In genomic region chr2:218406949-218407703, GRCh38 we compare ENCODE assay signal across 9 cellular contexts. TPM values are rescaled to one million over a fixed set of nuclear protein-coding genes. Genes with fewer than 3 reads are reported as not detected.
DNase-seq lines count a peak whose midpoint lies in the region; ATAC-seq and TF ChIP-seq lines count a peak whose summit lies in the region.
"Had no signal": no experiment of that assay in that cellular context is flagged by ENCODE, and none has a peak within 500 bp of the region (broad histone marks: within the 10 kb centered on the region; RNA-seq: fewer than 3 reads in every experiment).

No MANE protein-coding gene starts in this region.

- TF ChIP-seq CTCF in epithelial cell of proximal tubule (conservative IDR thresholded peaks at IDR 0.05; ENCODE audit: low read depth, low read length) = no peak

- peak; percentile 70 to 77 (median 71) for DNase-seq in CD4-positive, alpha-beta memory T cell
- DNase-seq in HCEC 1CT (peak; percentile 62), NOMO-1 treated with DMSO at 0.1 percent for 48 hours (lab: John Stamatoyannopoulos, UW; ENCODE audit: unreplicated experiment) (peak; percentile 74), activated T-cell treated with anti-CD3 and anti-CD28 coated beads for 4 hours (peak; percentile 50), epithelial cell of proximal tubule (ENCODE audit: low read depth) (no peak), myocyte (ENCODE audit: low read depth) (peak; percentile 80)

- no peaks in the 10 kb centered on the region for H3K9me3 Mint-ChIP-seq in CD4-positive, alpha-beta memory T cell

- ATAC-seq in HG02973 (IDR thresholded peaks at IDR 0.05; ENCODE audit: unreplicated experiment) = no peak

- POLR2A ChIA-PET in CD4-positive, alpha-beta memory T cell (lab: Charles Lee; ENCODE audit: partially characterized antibody) = interaction anchor here (0.7 to 6.1 kb wide), 16 partner anchors 10 to 252 kb away, joined by 3 to 109 read pairs (median 4); partner anchors contain the start of genes AAMP, BCS1L, PNKD and TMBIM1

- H3K27me3 Mint-ChIP-seq in CD4-positive, alpha-beta memory T cell = no peaks in the 10 kb centered on the region

- CTCF ChIA-PET in CD4-positive, alpha-beta memory T cell (lab: Charles Lee; ENCODE audit: partially characterized antibody) = interaction anchor here (1.0 to 2.7 kb wide), 8 partner anchors 11 to 281 kb away, joined by 3 to 18 read pairs (median 4); no protein-coding TSS in a partner anchor

- intact Hi-C loops in CD4-positive, alpha-beta memory T cell (cut with micrococcal nuclease) = loop anchor here (1.0 to 5.0 kb wide), 11 partner anchors 11 to 980 kb away; partner anchors contain the start of genes AAMP, CNOT9, DNPEP and PNKD

- H3K4me3 Mint-ChIP-seq in CD4-positive, alpha-beta memory T cell = peak overlapping the region; percentile 79 to 91 (median 84)

- H3K36me3 ChIP-seq in CD4-positive, alpha-beta memory T cell (ENCODE audit: insufficient read depth, low read length) = peaks cover 21% of the 10 kb centered on the region

- H3K4me3 ChIP-seq in CD4-positive, alpha-beta memory T cell (ENCODE audit: low read length in 2 of 2) = peak overlapping the region; percentile 34 to 63
- peak overlapping the region; percentile 50 for H3K4me3 ChIP-seq in epithelial cell of proximal tubule (ENCODE audit: low read depth, low read length)

- peaks cover 31 to 60% (median 45%) of the 10 kb centered on the region in 4 donors for H3K4me1 Mint-ChIP-seq in CD4-positive, alpha-beta memory T cell

- H3K27ac Mint-ChIP-seq in CD4-positive, alpha-beta memory T cell = peak overlapping the region; percentile 90 to 100 (median 94)

- H3K4me1 ChIP-seq in CD4-positive, alpha-beta memory T cell (ENCODE audit: insufficient read depth, low read length) = peaks cover 55% of the 10 kb centered on the region

- H3K9me3 ChIP-seq in CD4-positive, alpha-beta memory T cell (ENCODE audit: control insufficient read depth in 1 of 2, low read length in 2 of 2) = no peaks in the 10 kb centered on the region

- H3K27me3 ChIP-seq in CD4-positive, alpha-beta memory T cell (ENCODE audit: insufficient read depth, low read length) = no peaks in the 10 kb centered on the region

- peak overlapping the region; percentile 71 for H3K27ac ChIP-seq in CD4-positive, alpha-beta memory T cell (ENCODE audit: low read depth, low read length)
- H3K27ac ChIP-seq in temporal lobe (ENCODE audit: low read depth, low read length) = peak overlapping the region; percentile 96

- H3K36me3 Mint-ChIP-seq in CD4-positive, alpha-beta memory T cell = peaks cover 6 to 35% of the 10 kb centered on the region in 2 donors

RNA-seq across cellular contexts. Expression of gene CTDSP1, which starts 7.5 kb away (rescaled TPM):
- 100 to 1,000 TPM; 182 to 183 TPM for total RNA-seq in CD4-positive, alpha-beta memory T cell
- polyA plus RNA-seq in CD4-positive, alpha-beta memory T cell = 10 to 100 TPM; 26.4 to 37.7 TPM
- total RNA-seq in epithelial cell of proximal tubule (49.0 and 65.5 TPM in 2 replicates), myocyte (45.3 and 48.9 TPM in 2 replicates), temporal lobe (8.6 TPM)
- polyA plus RNA-seq in myocyte (2012) = 65.6 TPM

RNA-seq across cellular contexts. Expression of gene VIL1, which starts 11.8 kb away (rescaled TPM):
- not detected for total RNA-seq in CD4-positive, alpha-beta memory T cell
- not detected for polyA plus RNA-seq in CD4-positive, alpha-beta memory T cell
- total RNA-seq in epithelial cell of proximal tubule (not detected in 2 replicates), myocyte (not detected in 2 replicates), temporal lobe (not detected)
- 0.09 TPM for polyA plus RNA-seq in myocyte (2012)
- total RNA-seq: M059J had no signal

RNA-seq across cellular contexts. Expression of gene SLC11A1, which starts 25.1 kb away (rescaled TPM):
- total RNA-seq in CD4-positive, alpha-beta memory T cell = 1 to 10 TPM; 1.3 to 1.9 TPM
- polyA plus RNA-seq in CD4-positive, alpha-beta memory T cell = under 1 TPM; 0.37 to 0.92 TPM
- total RNA-seq in epithelial cell of proximal tubule = 0.22 TPM in 1 of 2 replicates, not detected in the other
- total RNA-seq in myocyte = 0.03 and 0.36 TPM in 2 replicates
- polyA plus RNA-seq in myocyte (2012) = 0.06 TPM
- total RNA-seq in temporal lobe = 2.0 TPM

RNA-seq across cellular contexts. Expression of gene CATIP, which starts 50.5 kb away (rescaled TPM):
- total RNA-seq in CD4-positive, alpha-beta memory T cell = not detected
- not detected for polyA plus RNA-seq in CD4-positive, alpha-beta memory T cell
- total RNA-seq in epithelial cell of proximal tubule (not detected in 2 replicates), myocyte (not detected in 2 replicates), temporal lobe (under 0.01 TPM)
- polyA plus RNA-seq in myocyte (2012) = not detected
- total RNA-seq: M059J had no signal
